8 cellular contexts compared by ENCODE assay signal in the genomic region with DNA sequence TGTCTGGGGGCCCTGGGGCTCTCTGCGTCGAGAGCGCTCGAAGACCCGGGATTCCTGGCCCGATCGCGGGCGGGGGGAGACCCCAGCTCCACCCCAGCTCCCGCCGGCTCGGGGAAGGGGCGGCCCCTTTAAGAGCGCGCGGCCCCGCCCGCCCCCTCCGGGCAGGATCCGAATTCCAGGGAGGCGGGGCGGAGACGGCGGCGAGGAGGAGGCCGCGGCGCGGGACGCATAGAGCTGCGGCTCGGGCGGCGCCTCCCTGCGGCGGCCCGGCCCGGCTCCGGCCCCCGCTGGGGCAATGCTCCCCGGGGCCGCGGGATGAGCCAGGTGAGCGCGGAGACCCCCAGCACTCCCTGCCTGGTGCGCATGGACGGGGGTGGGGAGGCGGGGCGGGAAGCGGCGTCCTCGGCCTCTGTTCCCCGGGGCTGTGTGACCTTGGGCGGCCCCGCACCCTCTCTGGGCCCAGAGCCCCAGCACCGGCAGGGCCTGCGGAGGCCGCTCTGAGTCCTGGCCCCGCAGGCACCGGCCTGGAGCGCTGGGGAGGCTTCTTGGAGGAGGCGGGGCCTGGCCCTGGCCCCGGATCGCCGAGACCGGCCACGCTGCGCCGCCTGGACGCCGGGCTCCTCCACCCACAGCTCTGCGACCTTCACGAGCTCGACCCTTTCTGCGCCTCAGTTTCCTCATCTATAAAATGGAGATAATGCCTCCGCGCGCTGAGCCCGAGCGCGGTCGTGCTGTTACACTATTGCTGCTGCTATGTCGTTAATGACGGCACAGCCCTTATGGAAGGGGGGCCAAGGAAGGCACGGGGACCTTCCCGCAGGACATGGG. TPM values are rescaled to one million over a fixed set of nuclear protein-coding genes. Genes with fewer than 3 reads are reported as not detected.
DNase-seq lines count a peak whose midpoint lies in the region; ATAC-seq and TF ChIP-seq lines count a peak whose summit lies in the region.

No MANE protein-coding gene starts in this region.

- H3K9me3 ChIP-seq in MM.1S (replicated peaks; ENCODE audit: insufficient read depth, low read length) (no peaks in the 10 kb centered on the region), right lobe of liver (no peaks in the 10 kb centered on the region)
- H3K9me3 ChIP-seq in effector memory CD4-positive, alpha-beta T cell (ENCODE audit: control insufficient read depth, low read length), result no peaks in the 10 kb centered on the region

- no peaks in the 10 kb centered on the region for H3F3A ChIP-seq in MM.1S (ENCODE audit: insufficient read depth, low read length)

- H3K9ac ChIP-seq in MM.1S (ENCODE audit: low read length), result peak overlapping the region; percentile 53; the same call in 1 of the 2 replicates

- WGBS in right lobe of liver (ENCODE audit: insufficient coverage, low coverage, low lambda C conversion rate, missing lambda C conversion rate), result 40% methylated on average over 8 of the region's 86 CpGs

- H3K36me3 ChIP-seq in MM.1S (replicated peaks; ENCODE audit: insufficient read depth, low read length), result no peaks in the 10 kb centered on the region
- H3K36me3 ChIP-seq in effector memory CD4-positive, alpha-beta T cell (ENCODE audit: control insufficient read depth, insufficient read depth, low read length), result no peaks in the 10 kb centered on the region
- H3K36me3 ChIP-seq in right lobe of liver, result no peaks in the 10 kb centered on the region

- peak overlapping the region; percentile 98 for H3K4me2 ChIP-seq in MM.1S (ENCODE audit: low read depth, low read length)

- intact Hi-C loops in right lobe of liver (cut with DNase I), result loop anchor here in 1 of 2 donors (10.0 kb wide), 1 partner anchor 48 kb away; no protein-coding TSS in a partner anchor

- TF ChIP-seq POLR2A in right lobe of liver (IDR thresholded peaks at IDR 0.05), result peak; percentile 36

- no peaks in the 10 kb centered on the region for H4K20me1 ChIP-seq in MM.1S (ENCODE audit: insufficient read depth, low read length)

- TF ChIP-seq CTCF in MM.1S (IDR thresholded peaks at IDR 0.05; ENCODE audit: low read length) (no peak), right lobe of liver (IDR thresholded peaks at IDR 0.05) (peak in 1 of 4 donors; percentile 18)

- DNase-seq in NCI-H1417 (lab: John Stamatoyannopoulos, UW) (peak; percentile 59 to 72 (median 67)), NCI-H1417 treated with DMSO at 0.1 percent for 48 hours (lab: John Stamatoyannopoulos, UW) (no peak), MM.1S (peak; percentile 48), T-helper 9 cell (peak; percentile 32), right lobe of liver (peak; percentile 85 to 89 (median 87))
- peak in 2 of 3 donors; percentile 15 to 19 for DNase-seq in effector memory CD4-positive, alpha-beta T cell
- DNase-seq in stimulated activated naive CD8-positive, alpha-beta T cell treated with anti-CD3 and anti-CD28 coated beads, Interleukin-15, Interleukin-2, amounts not matched to agents 100 U/mL and 50 U/mL, for 24 hours, result peak; percentile 51

- no peaks in the 10 kb centered on the region for H3K79me2 ChIP-seq in MM.1S (ENCODE audit: low read length)

- H2AFZ ChIP-seq in MM.1S (ENCODE audit: low read length), result peak overlapping the region; percentile 98

- H3K4me3 ChIP-seq in MM.1S (ENCODE audit: low read length) (peak overlapping the region; percentile 77), right lobe of liver (peak overlapping the region; percentile 87 to 94 (median 89))
- peak overlapping the region; percentile 73 for H3K4me3 ChIP-seq in effector memory CD4-positive, alpha-beta T cell (ENCODE audit: insufficient read depth, low read depth, low read length, poor library complexity, severe bottlenecking)

- no peaks in the 10 kb centered on the region for H3K9me2 ChIP-seq in MM.1S (replicated peaks; ENCODE audit: insufficient read depth, low read length)

- peak; percentile 57 to 72 (median 66) for ATAC-seq in right lobe of liver
- ATAC-seq in stimulated activated naive CD8-positive, alpha-beta T cell treated with anti-CD3 and anti-CD28 coated beads, Interleukin-15, Interleukin-2, amounts not matched to agents 100 U/mL and 50 U/mL, for 24 hours, result no peak
- no peak for ATAC-seq in GM19324 (IDR thresholded peaks at IDR 0.05; ENCODE audit: low FRiP score, unreplicated experiment)

- H3K4me1 ChIP-seq in MM.1S (ENCODE audit: low read length) (no peaks in the 10 kb centered on the region), right lobe of liver (peaks cover 2 to 19% (median 10%) of the 10 kb centered on the region in 4 donors)
- H3K4me1 ChIP-seq in effector memory CD4-positive, alpha-beta T cell (ENCODE audit: control insufficient read depth, insufficient read depth, low read length, poor library complexity, severe bottlenecking), result peaks cover 31% of the 10 kb centered on the region

- peaks cover 8% of the 10 kb centered on the region for H3K27me3 ChIP-seq in MM.1S (replicated peaks; ENCODE audit: insufficient read depth, low read length)
- H3K27me3 ChIP-seq in effector memory CD4-positive, alpha-beta T cell (replicated peaks; ENCODE audit: control insufficient read depth, insufficient read depth, low read length, poor library complexity, severe bottlenecking), result no peaks in the 10 kb centered on the region
- no peaks in the 10 kb centered on the region for H3K27me3 ChIP-seq in right lobe of liver

- H3K27ac ChIP-seq in MM.1S (ENCODE audit: low read length), result no peak overlapping the region
- H3K27ac ChIP-seq in effector memory CD4-positive, alpha-beta T cell (ENCODE audit: insufficient read depth, low read length, poor library complexity, severe bottlenecking), result peak overlapping the region; percentile 21
- H3K27ac ChIP-seq in right lobe of liver, result peak overlapping the region; percentile 50 to 81 (median 66)

RNA-seq across cellular contexts. Expression of gene GAS2L1, which starts 0.6 kb away (rescaled TPM):
- total RNA-seq in right lobe of liver, result 10 to 100 TPM in 4 of 6 experiments, 1 to 10 TPM in 2; 8.9 to 15.8 (median 11.5) TPM

RNA-seq across cellular contexts. Expression of gene RASL10A, which starts 8.5 kb away (rescaled TPM):
- total RNA-seq in right lobe of liver, result 1 to 10 TPM in 3 of 6 experiments, under 1 TPM in 3; 0.32 to 1.2 (median 0.87) TPM

RNA-seq across cellular contexts. Expression of gene EWSR1, which starts 39.0 kb away (rescaled TPM):
- total RNA-seq in right lobe of liver, result 100 to 1,000 TPM in 3 of 6 experiments, 10 to 100 TPM in 3; 75.0 to 112 (median 98.2) TPM

RNA-seq across cellular contexts. Expression of gene RHBDD3, which starts 39.3 kb away (rescaled TPM):
- 10 to 100 TPM in 5 of 6 experiments, 1 to 10 TPM in 1; 9.7 to 35.3 (median 14.7) TPM for total RNA-seq in right lobe of liver

Comparison
In these comparisons a context has a peak if more than half of its experiments do, and no peak if none do; other contexts are left out.
1. ATAC-seq: peak in right lobe of liver (4 of 4); none in stimulated activated naive CD8-positive, alpha-beta T cell treated with anti-CD3 and anti-CD28 coated beads, Interleukin-15, Interleukin-2, amounts not matched to agents 100 U/mL and 50 U/mL, for 24 hours (single experiment) and GM19324 (single experiment).
2. Peak in every context shown above with its lines, with median percentiles within 50 percentile points of each other: H3K4me3 ChIP-seq.